1 cellular context compared by ENCODE assay signal in genomic region chr1:117758444-117759316, GRCh38.
TF ChIP-seq lines count a peak whose summit lies in the region.

No MANE protein-coding gene starts in this region.

TF ChIP-seq in SK-N-SH, 30 proteins besides CTCF, POLR2A, EP300 and RAD21 (continued from another document):
- TF ChIP-seq USF1 (IDR thresholded peaks at IDR 0.05; ENCODE audit: borderline replicate concordance, low read depth) = no peak
- no peak for TF ChIP-seq ELF1 (IDR thresholded peaks at IDR 0.05)
- TF ChIP-seq RCOR1 (IDR thresholded peaks at IDR 0.05; ENCODE audit: low read length) = no peak
- TF ChIP-seq MAX (IDR thresholded peaks at IDR 0.05; ENCODE audit: low read depth) = peak; percentile 64
- TF ChIP-seq RFX5 (IDR thresholded peaks at IDR 0.05; ENCODE audit: low read length) = no peak
- TF ChIP-seq YY1 (IDR thresholded peaks at IDR 0.05; ENCODE audit: low read depth) = no peak
- TF ChIP-seq FOXM1 (IDR thresholded peaks at IDR 0.05; ENCODE audit: low read depth) = no peak
- no peak for TF ChIP-seq MEF2A (IDR thresholded peaks at IDR 0.05; ENCODE audit: borderline replicate concordance, low read depth)
- no peak for TF ChIP-seq TAF1 (IDR thresholded peaks at IDR 0.05; ENCODE audit: borderline replicate concordance, low read depth, low read length)
- TF ChIP-seq RXRA (IDR thresholded peaks at IDR 0.05; ENCODE audit: borderline replicate concordance, low read depth) = no peak
- TF ChIP-seq FOSL2 (IDR thresholded peaks at IDR 0.05; ENCODE audit: borderline replicate concordance, low read depth) = no peak
- no peak for TF ChIP-seq POLR2AphosphoS5 (IDR thresholded peaks at IDR 0.05; ENCODE audit: low read depth, low read length)
